Comparison of ENCODE assay signal across 9 cellular contexts in genomic region chr16:3458278-3458851, GRCh38. TPM values are rescaled to one million over a fixed set of nuclear protein-coding genes. Genes with fewer than 3 reads are reported as not detected.
DNase-seq lines count a peak whose midpoint lies in the region; ATAC-seq and TF ChIP-seq lines count a peak whose summit lies in the region.
"Had no signal": no experiment of that assay in that cellular context is flagged by ENCODE, and none has a peak within 500 bp of the region (broad histone marks: within the 10 kb centered on the region; RNA-seq: fewer than 3 reads in every experiment).

No MANE protein-coding gene starts in this region.

- no peaks in the 10 kb centered on the region for H3K9me3 Mint-ChIP-seq in activated naive CD8-positive, alpha-beta T cell treated with anti-CD3 and anti-CD28 coated beads for 36 hours

- peaks cover 2% of the 10 kb centered on the region for H3K36me3 Mint-ChIP-seq in activated naive CD8-positive, alpha-beta T cell treated with anti-CD3 and anti-CD28 coated beads for 36 hours

- no peaks in the 10 kb centered on the region for H3K36me3 ChIP-seq in gastrocnemius medialis

- no peaks in the 10 kb centered on the region for H3K27me3 ChIP-seq in gastrocnemius medialis

- peak overlapping the region; percentile 94 to 99 (median 97) for H3K27ac ChIP-seq in gastrocnemius medialis

- H3K4me3 ChIP-seq in AG09309 (ENCODE audit: control insufficient read depth, low read depth, low read length), result peak overlapping the region; percentile 85
- H3K4me3 ChIP-seq in iPS-11a (ENCODE audit: low read depth, low read length), result peak overlapping the region; percentile 92
- peak overlapping the region; percentile 73 to 93 (median 80) for H3K4me3 ChIP-seq in gastrocnemius medialis

- H3K4me3 Mint-ChIP-seq in activated naive CD8-positive, alpha-beta T cell treated with anti-CD3 and anti-CD28 coated beads for 36 hours, result peak overlapping the region; percentile 79

- H3K4me1 ChIP-seq in gastrocnemius medialis, result peaks cover 65 to 69% of the 10 kb centered on the region in 2 donors

- intact Hi-C loops in gastrocnemius medialis (cut with DNase I; ENCODE audit: low total_unique reads), result loop anchor here (5.0 kb wide), 1 partner anchor 154 kb away; the partner anchor contains the start of gene SLX4

- peaks cover 40% of the 10 kb centered on the region for H3K4me1 Mint-ChIP-seq in activated naive CD8-positive, alpha-beta T cell treated with anti-CD3 and anti-CD28 coated beads for 36 hours

- no peaks in the 10 kb centered on the region for H3K9me3 ChIP-seq in gastrocnemius medialis

- in situ Hi-C loops in gastrocnemius medialis (cut with MboI; ENCODE audit: low sequenced_read_pairs in 4 of 4), result no loop called here

- no peak for TF ChIP-seq CTCF in AG09309 (IDR thresholded peaks at IDR 0.05; ENCODE audit: control insufficient read depth, insufficient read depth, low read depth, low read length, missing control alignments)
- no peak for TF ChIP-seq CTCF in gastrocnemius medialis (IDR thresholded peaks at IDR 0.05 in 4 of 5, conservative IDR thresholded peaks at IDR 0.05 in 1 of 5)

- peak; percentile 5 for ATAC-seq in GM18520 (IDR thresholded peaks at IDR 0.05; ENCODE audit: unreplicated experiment)
- ATAC-seq in gastrocnemius medialis, result peak in 1 of 2 donors; percentile 3
- no peak for ATAC-seq in HG03108 (IDR thresholded peaks at IDR 0.05; ENCODE audit: unreplicated experiment)

- H3K27ac Mint-ChIP-seq in activated naive CD8-positive, alpha-beta T cell treated with anti-CD3 and anti-CD28 coated beads for 36 hours, result peak overlapping the region; percentile 88

- DNase-seq in AG09309 (ENCODE audit: low read depth) (no peak), HPDE6-E6E7 (ENCODE audit: extremely low spot score) (peak; percentile 46), gastrocnemius medialis (peak in 1 of 2 donors; percentile 35)
- no peak for DNase-seq in activated naive CD8-positive, alpha-beta T cell treated with anti-CD3 and anti-CD28 coated beads for 36 hours
- no peak for DNase-seq in NK-92 treated with Interleukin-12 subunit alpha and Interleukin-12 subunit beta, amount 100 ng/mL, for 24 hours (lab: John Stamatoyannopoulos, UW)

- H3K27me3 Mint-ChIP-seq in activated naive CD8-positive, alpha-beta T cell treated with anti-CD3 and anti-CD28 coated beads for 36 hours, result no peaks in the 10 kb centered on the region

- no peak for TF ChIP-seq POLR2A in gastrocnemius medialis (IDR thresholded peaks at IDR 0.05)

RNA-seq across cellular contexts. Expression of gene NAA60, which starts 14.9 kb away (rescaled TPM):
- 10 to 100 TPM; 37.5 to 38.2 TPM for total RNA-seq in activated naive CD8-positive, alpha-beta T cell treated with anti-CD3 and anti-CD28 coated beads for 36 hours
- total RNA-seq in gastrocnemius medialis, result 10 to 100 TPM; 14.2 to 16.7 (median 15.4) TPM

RNA-seq across cellular contexts. Expression of gene ZNF597, which starts 15.1 kb away (rescaled TPM):
- total RNA-seq in activated naive CD8-positive, alpha-beta T cell treated with anti-CD3 and anti-CD28 coated beads for 36 hours, result 1 to 10 TPM; 2.7 TPM
- 1 to 10 TPM in 1 of 4 donors, under 1 TPM in 3; 0.81 to 1.3 (median 0.96) TPM for total RNA-seq in gastrocnemius medialis

RNA-seq across cellular contexts. Expression of gene C16orf90, which starts 36.9 kb away (rescaled TPM):
- total RNA-seq in activated naive CD8-positive, alpha-beta T cell treated with anti-CD3 and anti-CD28 coated beads for 36 hours, result not detected
- total RNA-seq in gastrocnemius medialis, result not detected
- total RNA-seq: LHCN-M2 had no signal

RNA-seq across cellular contexts. Expression of gene CLUAP1, which starts 42.4 kb away (rescaled TPM):
- total RNA-seq in activated naive CD8-positive, alpha-beta T cell treated with anti-CD3 and anti-CD28 coated beads for 36 hours, result 10 to 100 TPM in 1 of 2 experiments, 1 to 10 TPM in 1; 8.8 to 10.1 TPM
- 10 to 100 TPM in 3 of 4 donors, 1 to 10 TPM in 1; 8.2 to 24.3 (median 14.5) TPM for total RNA-seq in gastrocnemius medialis

RNA-seq across cellular contexts. Expression of gene ZNF174, which starts 57.4 kb away (rescaled TPM):
- 10 to 100 TPM in 1 of 2 experiments, 1 to 10 TPM in 1; 9.8 to 10.5 TPM for total RNA-seq in activated naive CD8-positive, alpha-beta T cell treated with anti-CD3 and anti-CD28 coated beads for 36 hours
- total RNA-seq in gastrocnemius medialis, result 10 to 100 TPM in 2 of 4 donors, 1 to 10 TPM in 2; 6.7 to 15.6 (median 9.6) TPM
